In genomic region chr1:28416509-28417194, GRCh38 we compare ENCODE assay signal across 12 cellular contexts. TPM values are rescaled to one million over a fixed set of nuclear protein-coding genes. Genes with fewer than 3 reads are reported as not detected.
A peak's percentile ranks its signal among the peaks of the same experiment; 100 is the strongest.
DNase-seq lines count a peak whose midpoint lies in the region; ATAC-seq, FAIRE-seq and TF ChIP-seq lines count a peak whose summit lies in the region.
"Had no signal": no experiment of that assay in that cellular context is flagged by ENCODE, and none has a peak within 500 bp of the region (broad histone marks: within the 10 kb centered on the region; RNA-seq: fewer than 3 reads in every experiment).

No MANE protein-coding gene starts in this region.

- H3K9me3 ChIP-seq in Loucy (ENCODE audit: insufficient read depth, low read depth, low read length) (no peaks in the 10 kb centered on the region), K562 (replicated peaks; ENCODE audit: control insufficient read depth, insufficient read depth, low read depth, low read length) (no peaks in the 10 kb centered on the region), vagina (no peaks in the 10 kb centered on the region)

- no peaks in the 10 kb centered on the region for H3K9me2 ChIP-seq in Loucy (replicated peaks; ENCODE audit: low read depth, low read length)

- H2AFZ ChIP-seq in Loucy (ENCODE audit: low read length) (no peak overlapping the region), K562 (ENCODE audit: low read depth, low read length) (no peak overlapping the region)

- no peaks in the 10 kb centered on the region; the same call in 1 of the 2 replicates for H3F3A ChIP-seq in Loucy (ENCODE audit: low read depth)

- no peaks in the 10 kb centered on the region for H3K27me3 ChIP-seq in Loucy (ENCODE audit: insufficient read depth, low read length, poor library complexity, severe bottlenecking)
- no peaks in the 10 kb centered on the region for H3K27me3 ChIP-seq in K562 (ENCODE audit: control insufficient read depth in 2 of 2, insufficient read depth in 2 of 2, low read length in 2 of 2)
- no peaks in the 10 kb centered on the region for H3K27me3 ChIP-seq in vagina

- peak overlapping the region; percentile 63 for H3K4me3 ChIP-seq in Loucy (ENCODE audit: low read length, poor library complexity, severe bottlenecking)
- H3K4me3 ChIP-seq in K562, result no peak overlapping the region
- no peak overlapping the region for H3K4me3 ChIP-seq in vagina

- H4K20me1 ChIP-seq in Loucy (ENCODE audit: insufficient read depth, low read length, poor library complexity, severe bottlenecking) (peaks cover 3% of the 10 kb centered on the region), K562 (replicated peaks; ENCODE audit: control insufficient read depth, insufficient read depth, low read length) (0 out of 2 replicates have a peak, but pooled peaks cover 4% of the 10 kb centered on the region)

- H3K9me1 ChIP-seq in K562 (ENCODE audit: control insufficient read depth, insufficient read depth, low read length), result no peaks in the 10 kb centered on the region

- WGBS in K562 (ENCODE audit: insufficient coverage, low coverage, missing lambda C conversion rate), result 0% methylated on average over 2 of the region's 2 CpGs

- H3K4me3 Mint-ChIP-seq in nephron, result no peak overlapping the region

- peak overlapping the region; percentile 75 for H3K4me2 ChIP-seq in Loucy (ENCODE audit: low read depth, low read length, poor library complexity, severe bottlenecking)
- peak overlapping the region; percentile 76; the same call in 1 of the 2 replicates for H3K4me2 ChIP-seq in K562 (ENCODE audit: insufficient read depth, low read length)

- DNase-seq in EL (peak; percentile 22), K562 (ENCODE audit: extremely low read depth in 1 of 4, low spot score in 3 of 4) (peak; percentile 35 to 84 (median 56)), NCI-H345 treated with DMSO at 0.1 percent for 48 hours (lab: John Stamatoyannopoulos, UW; ENCODE audit: unreplicated experiment) (no peak), G401 (ENCODE audit: low spot score) (no peak), vagina (ENCODE audit: extremely low spot score in 2 of 2) (no peak), RWPE1 (ENCODE audit: low spot score) (no peak)
- DNase-seq: activated B cell treated with CpG ODN at 0.5 μM for 24 hours; stimulated activated naive CD4-positive, alpha-beta T cell treated with Interleukin-2 at 50 U/mL for 16 hours had no signal

- FAIRE-seq in K562 (lab: Jason Lieb, UNC), result peak; percentile 91

- H3K36me3 ChIP-seq in Loucy (ENCODE audit: insufficient read depth, low read length) (0 out of 2 replicates have a peak, but pooled peaks cover 2% of the 10 kb centered on the region), K562 (ENCODE audit: control insufficient read depth, insufficient read depth, low read length) (peaks cover under 1% of the 10 kb centered on the region; the same call in 1 of the 3 replicates), vagina (no peaks in the 10 kb centered on the region)

- peaks cover 8% of the 10 kb centered on the region for H3K36me3 Mint-ChIP-seq in nephron (ENCODE audit: low read depth)

- peak overlapping the region; percentile 67 to 99 (median 73) for H3K27ac Mint-ChIP-seq in nephron
- H3K27ac Mint-ChIP-seq: activated B cell treated with CpG ODN at 0.5 μM for 24 hours, progenitor cell of endocrine pancreas had no signal

- TF ChIP-seq EP300 in K562 (IDR thresholded peaks at IDR 0.05; ENCODE audit: low read length), result peak; percentile 81

- H3K4me1 Mint-ChIP-seq in nephron, result peaks cover 29% of the 10 kb centered on the region

- CTCF ChIA-PET in K562 (lab: Yijun Ruan, JAX; ENCODE audit: low intra/inter-chr PET ratio), result no interaction called here
- CTCF ChIA-PET in RWPE1 (lab: Yijun Ruan, JAX), result no interaction called here

- TF ChIP-seq POLR2A in K562 (conservative IDR thresholded peaks at IDR 0.05) (no peak), vagina (IDR thresholded peaks at IDR 0.05) (no peak)

- no peak for TF ChIP-seq RAD21 in K562 (CRISPR knock-in tag; conservative IDR thresholded peaks at IDR 0.05 in 1 of 2, IDR thresholded peaks at IDR 0.05 in 1 of 2)

- H3K9ac ChIP-seq in Loucy (ENCODE audit: low read depth, low read length, poor library complexity, severe bottlenecking) (peak overlapping the region; percentile 59), K562 (ENCODE audit: insufficient read depth in 1 of 2, low read depth in 2 of 2, low read length in 2 of 2) (peak overlapping the region in 1 of 2 experiments; percentile 6; a peak in 1 of 4 replicates)

- POLR2A ChIA-PET in K562 (lab: Yijun Ruan, JAX), result interaction anchor here (0.7 to 2.4 kb wide), 7 partner anchors 14 to 232 kb away, joined by 3 to 15 read pairs (median 5); partner anchors contain the start of genes RCC1 and RNU11
- POLR2A ChIA-PET in RWPE1 (lab: Yijun Ruan, JAX; ENCODE audit: low non-redundant PET), result no interaction called here

- H3K27ac ChIP-seq in K562 (ENCODE audit: extremely low read depth, low read depth, low read length) (peak overlapping the region; percentile 18; the same call in 2 of the 3 replicates), vagina (no peak overlapping the region), RWPE1 (no peak overlapping the region)
- H3K27ac ChIP-seq: C4-2B had no signal

- intact Hi-C loops in K562 (cut with micrococcal nuclease) (no loop called here), vagina (cut with DNase I) (loop anchor here (10.0 kb wide), 1 partner anchor 88 kb away; the partner anchor contains the start of gene RCC1)

- peaks cover 43% of the 10 kb centered on the region for H3K4me1 ChIP-seq in Loucy (ENCODE audit: insufficient read depth, low read length, poor library complexity, severe bottlenecking)
- peaks cover 22 to 52% of the 10 kb centered on the region in 2 experiments for H3K4me1 ChIP-seq in K562 (replicated peaks in 1 of 2; ENCODE audit: control insufficient read depth in 2 of 2, insufficient read depth in 2 of 2, low read length in 2 of 2)
- peaks cover 4% of the 10 kb centered on the region for H3K4me1 ChIP-seq in vagina

- H3K9me3 Mint-ChIP-seq in nephron, result no peaks in the 10 kb centered on the region
- H3K9me3 Mint-ChIP-seq: activated B cell treated with CpG ODN at 0.5 μM for 24 hours had no signal

- peak; percentile 72 for ATAC-seq in K562

- no peak for TF ChIP-seq CTCF in Loucy (conservative IDR thresholded peaks at IDR 0.05; ENCODE audit: low read length)
- TF ChIP-seq CTCF in K562 (IDR thresholded peaks at IDR 0.05 in 2 of 3, conservative IDR thresholded peaks at IDR 0.05 in 1 of 3; ENCODE audit: insufficient read depth in 2 of 3, low read depth in 1 of 3, low read length in 3 of 3), result no peak
- no peak for TF ChIP-seq CTCF in nephron (IDR thresholded peaks at IDR 0.05; ENCODE audit: unreplicated experiment in 3 of 3)
- no peak for TF ChIP-seq CTCF in vagina (IDR thresholded peaks at IDR 0.05)
- no peak for TF ChIP-seq CTCF in RWPE1 (conservative IDR thresholded peaks at IDR 0.05; ENCODE audit: low read depth)

- H3K79me2 ChIP-seq in Loucy (ENCODE audit: insufficient read depth, low read length) (peaks cover 55% of the 10 kb centered on the region), K562 (ENCODE audit: control insufficient read depth, insufficient read depth, low read length) (peaks cover 37% of the 10 kb centered on the region)

- H3K27me3 Mint-ChIP-seq in nephron (ENCODE audit: low read depth), result no peaks in the 10 kb centered on the region
- H3K27me3 Mint-ChIP-seq: activated B cell treated with CpG ODN at 0.5 μM for 24 hours, progenitor cell of endocrine pancreas had no signal

- in situ Hi-C loops in K562 (cut with MboI) (no loop called here), G401 (cut with HindIII; ENCODE audit: low sequenced_read_pairs) (no loop called here)

- BruUV-seq in K562 (replicated peaks; lab: Mats Ljungman, UMichigan), result no TSS peak

TF ChIP-seq in K562, 482 proteins besides CTCF, POLR2A, EP300 and RAD21 (continues in another document):
- TF ChIP-seq ATF1 (CRISPR knock-in tag; IDR thresholded peaks at IDR 0.05) (no peak), ATF1 (tag; IDR thresholded peaks at IDR 0.05) (peak; percentile 64), SIN3A (IDR thresholded peaks at IDR 0.05; ENCODE audit: borderline replicate concordance in 2 of 2, control insufficient read depth in 1 of 2, low read depth in 2 of 2, low read length in 2 of 2) (no peak), ZKSCAN8 (CRISPR knock-in tag; IDR thresholded peaks at IDR 0.05) (no peak)

RNA-seq across cellular contexts. Expression of gene PHACTR4, which starts 47.1 kb away (rescaled TPM):
- 24.0 and 41.2 TPM in 2 replicates for total RNA-seq in K562 (2011; cell fraction: chromatin; rRNA removed; ENCODE audit: low replicate concordance)
- 12.5 and 16.1 TPM in 2 replicates for total RNA-seq in K562 (2011; cell fraction: nucleolus; rRNA removed)
- total RNA-seq in K562 (2011; cell fraction: nucleoplasm; rRNA removed), result 26.8 and 45.1 TPM in 2 replicates
- total RNA-seq in K562 (2014; rRNA removed), result 6.4 and 8.7 TPM in 2 replicates
- 13.9 and 18.2 TPM in 2 replicates for total RNA-seq in K562 (2014; rRNA removed; fragmentation: Illumina TruSeq; extraction: Trizol)
- total RNA-seq in K562 (2015; rRNA removed; fragmentation: Illumina TruSeq; extraction: Trizol), result 17.5 and 17.7 TPM in 2 replicates
- 28.6 and 34.6 TPM in 2 replicates for total RNA-seq in K562 (2021)
- polyA plus RNA-seq in K562 (2011; rRNA removed), result 11.9 and 14.0 TPM in 2 replicates
- 9.5 and 18.8 TPM in 2 replicates for polyA plus RNA-seq in K562 (2011; cell fraction: cytosol; rRNA removed)
- polyA plus RNA-seq in K562 (2011; cell fraction: nucleus; rRNA removed), result 10.0 and 10.8 TPM in 2 replicates
- 22.7 and 23.1 TPM in 2 replicates for polyA plus RNA-seq in K562 (2012)
- 37.9 and 43.6 TPM in 2 replicates for polyA plus RNA-seq in K562 (2014; fragmentation: Illumina TruSeq; extraction: Trizol)
- 10 to 100 TPM; 12.8 to 14.2 TPM for polyA plus RNA-seq in K562 (2014; fragmentation: Nextera tagmentation; extraction: Ambion mirVana)
- polyA plus RNA-seq in K562 (2014; rRNA removed), result 18.2 and 18.5 TPM in 2 replicates
- 16.3 and 18.6 TPM in 2 replicates for polyA minus RNA-seq in K562 (2011; rRNA and poly(A)+ RNA removed)
- 11.1 and 12.5 TPM in 2 replicates for polyA minus RNA-seq in K562 (2011; cell fraction: cytosol; rRNA and poly(A)+ RNA removed)
- polyA minus RNA-seq in K562 (2011; cell fraction: nucleus; rRNA and poly(A)+ RNA removed), result 4.4 and 7.9 TPM in 2 replicates
- total RNA-seq in G401 (2014; rRNA removed; shearing (Covaris generic)), result 3.4 and 4.8 TPM in 2 replicates
- total RNA-seq in vagina, result 28.7 TPM

Comparison
In these comparisons a context has a peak if more than half of its experiments do, and no peak if none do; other contexts are left out.
1. DNase-seq: peak in EL (single experiment) and K562 (4 of 4); none in NCI-H345 treated with DMSO at 0.1 percent for 48 hours (single experiment), G401 (single experiment), vagina (0 of 2) and RWPE1 (single experiment).